ENCODE assay signal across 13 cellular contexts in the genomic region with DNA sequence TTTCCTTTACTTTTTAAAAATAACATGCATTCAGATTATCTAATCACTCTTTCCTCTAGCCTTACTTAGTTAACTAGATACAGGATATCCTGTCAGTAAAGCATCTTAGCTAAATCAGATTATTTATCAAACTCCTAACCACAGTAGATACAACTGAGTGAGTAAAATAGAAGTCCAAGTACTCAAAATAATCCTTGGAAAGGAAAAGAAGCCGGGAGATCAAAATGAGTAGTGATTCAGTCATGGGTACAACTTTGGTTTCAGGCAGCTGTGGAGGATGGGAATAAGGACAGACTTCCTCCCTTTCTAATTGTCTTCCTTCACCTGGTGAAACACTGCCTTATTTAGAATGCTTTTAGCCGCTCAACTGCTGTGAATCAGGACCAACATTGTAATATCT. TPM values are rescaled to one million over a fixed set of nuclear protein-coding genes. Genes with fewer than 3 reads are reported as not detected.
DNase-seq lines count a peak whose midpoint lies in the region; ATAC-seq lines count a peak whose summit lies in the region.
"Had no signal": no experiment of that assay in that cellular context is flagged by ENCODE, and none has a peak within 500 bp of the region (broad histone marks: within the 10 kb centered on the region; RNA-seq: fewer than 3 reads in every experiment).

No MANE protein-coding gene starts in this region.

- intact Hi-C loops in activated CD4-positive, alpha-beta T cell treated with anti-CD3 and anti-CD28 coated beads for 36 hours (cut with DNase I, micrococcal nuclease) = no loop called here
- intact Hi-C loops in naive thymus-derived CD4-positive, alpha-beta T cell (cut with micrococcal nuclease) = loop anchor here in 1 of 2 donors (2.0 kb wide), 1 partner anchor 15 kb away; no protein-coding TSS in a partner anchor
- intact Hi-C loops in sciatic nerve (cut with DNase I) = no loop called here

- no peaks in the 10 kb centered on the region for H3K36me3 ChIP-seq in naive thymus-derived CD4-positive, alpha-beta T cell (ENCODE audit: control insufficient read depth in 2 of 3, insufficient read depth in 3 of 3, low read length in 3 of 3)

- no peaks in the 10 kb centered on the region for H3K27me3 ChIP-seq in naive thymus-derived CD4-positive, alpha-beta T cell (ENCODE audit: control insufficient read depth in 2 of 2, insufficient read depth in 2 of 2, low read length in 2 of 2)

- ATAC-seq in activated CD4-positive, alpha-beta T cell treated with anti-CD3 and anti-CD28 coated beads for 36 hours = peak; percentile 49
- peak; percentile 57 for ATAC-seq in naive thymus-derived CD4-positive, alpha-beta T cell
- no peak for ATAC-seq in sciatic nerve
- no peak for ATAC-seq in HG03025 (IDR thresholded peaks at IDR 0.05; ENCODE audit: low FRiP score, unreplicated experiment)

- H3K4me3 Mint-ChIP-seq in activated CD4-positive, alpha-beta T cell treated with anti-CD3 and anti-CD28 coated beads for 36 hours = no peak overlapping the region
- peak overlapping the region in 9 of 10 donors; percentile 5 to 73 (median 56) for H3K4me3 Mint-ChIP-seq in naive thymus-derived CD4-positive, alpha-beta T cell

- peaks cover 67% of the 10 kb centered on the region for H3K4me1 Mint-ChIP-seq in activated CD4-positive, alpha-beta T cell treated with anti-CD3 and anti-CD28 coated beads for 36 hours
- H3K4me1 Mint-ChIP-seq in naive thymus-derived CD4-positive, alpha-beta T cell = peaks cover 52 to 99% (median 90%) of the 10 kb centered on the region in 7 donors

- H3K9me3 ChIP-seq in naive thymus-derived CD4-positive, alpha-beta T cell (ENCODE audit: control insufficient read depth in 2 of 3, low read length in 3 of 3) = no peaks in the 10 kb centered on the region

- no peak for DNase-seq in activated CD4-positive, alpha-beta T cell treated with anti-CD3 and anti-CD28 coated beads for 36 hours
- no peak for DNase-seq in activated CD4-positive, alpha-beta T cell treated with anti-CD3 and anti-CD28 coated beads, Interleukin-2, amount 50 U/mL, for 1 hour
- DNase-seq in NCI-H1417 treated with DMSO at 0.1 percent for 48 hours (lab: John Stamatoyannopoulos, UW) = peak; percentile 14
- DNase-seq in amniotic epithelial cell (ENCODE audit: low read depth) = peak; percentile 37
- peak in 1 of 9 donors; percentile 32 for DNase-seq in naive thymus-derived CD4-positive, alpha-beta T cell
- DNase-seq in sciatic nerve (ENCODE audit: low spot score) = no peak
- no peak for DNase-seq in middle frontal gyrus (ENCODE audit: extremely low spot score, low spot score)
- DNase-seq: activated CD4-positive, alpha-beta T cell treated with anti-CD3 and anti-CD28 coated beads for 1 hour; stimulated activated CD8-positive, alpha-beta memory T cell treated with anti-CD3 and anti-CD28 coated beads, Interleukin-4, amount 100 ng/mL, for 48 hours; trophoblast cell had no signal

- H3K36me3 Mint-ChIP-seq in activated CD4-positive, alpha-beta T cell treated with anti-CD3 and anti-CD28 coated beads for 36 hours (ENCODE audit: low read depth) = peaks cover 44% of the 10 kb centered on the region
- H3K36me3 Mint-ChIP-seq in naive thymus-derived CD4-positive, alpha-beta T cell = peaks cover under 1 to 44% (median 30%) of the 10 kb centered on the region in 5 donors

- POLR2A ChIA-PET in activated CD4-positive, alpha-beta T cell treated with anti-CD3 and anti-CD28 coated beads for 36 hours (lab: Charles Lee) = no interaction called here
- POLR2A ChIA-PET in naive thymus-derived CD4-positive, alpha-beta T cell (lab: Charles Lee) = interaction anchor here (0.7 to 1.4 kb wide), 6 partner anchors 9 to 90 kb away, joined by 3 to 4 read pairs (median 3); partner anchors contain the start of gene GNG2

- peak overlapping the region; percentile 76 for H3K27ac Mint-ChIP-seq in activated CD4-positive, alpha-beta T cell treated with anti-CD3 and anti-CD28 coated beads for 36 hours
- peak overlapping the region; percentile 15 to 84 (median 43) for H3K27ac Mint-ChIP-seq in naive thymus-derived CD4-positive, alpha-beta T cell

- no peak overlapping the region for H3K4me3 ChIP-seq in naive thymus-derived CD4-positive, alpha-beta T cell (ENCODE audit: low read length)

- H3K27me3 Mint-ChIP-seq in activated CD4-positive, alpha-beta T cell treated with anti-CD3 and anti-CD28 coated beads for 36 hours = no peaks in the 10 kb centered on the region
- no peaks in the 10 kb centered on the region for H3K27me3 Mint-ChIP-seq in naive thymus-derived CD4-positive, alpha-beta T cell

- peaks cover 36 to 64% of the 10 kb centered on the region in 2 donors for H3K4me1 ChIP-seq in naive thymus-derived CD4-positive, alpha-beta T cell (ENCODE audit: control insufficient read depth in 2 of 2, insufficient read depth in 2 of 2, low read length in 2 of 2)

- no peak overlapping the region for H3K27ac ChIP-seq in naive thymus-derived CD4-positive, alpha-beta T cell (ENCODE audit: low read depth, low read length)

- peaks cover 4% of the 10 kb centered on the region for H3K9me3 Mint-ChIP-seq in activated CD4-positive, alpha-beta T cell treated with anti-CD3 and anti-CD28 coated beads for 36 hours (ENCODE audit: low read depth)
- peaks cover 0 to 2% (median 0%) of the 10 kb centered on the region in 11 donors for H3K9me3 Mint-ChIP-seq in naive thymus-derived CD4-positive, alpha-beta T cell

- CTCF ChIA-PET in activated CD4-positive, alpha-beta T cell treated with anti-CD3 and anti-CD28 coated beads for 36 hours (lab: Charles Lee) = interaction anchor here (0.5 to 2.6 kb wide), 8 partner anchors 8 to 647 kb away, joined by 3 to 15 read pairs (median 4); no protein-coding TSS in a partner anchor
- CTCF ChIA-PET in naive thymus-derived CD4-positive, alpha-beta T cell (lab: Charles Lee) = no interaction called here

RNA-seq across cellular contexts. Expression of gene GNG2, which starts 29.4 kb away (rescaled TPM):
- total RNA-seq in activated CD4-positive, alpha-beta T cell treated with anti-CD3 and anti-CD28 coated beads for 36 hours = 100 to 1,000 TPM; 133 to 136 TPM
- total RNA-seq in naive thymus-derived CD4-positive, alpha-beta T cell = 100 to 1,000 TPM in 3 of 5 experiments, 10 to 100 TPM in 2; 62.1 to 199 (median 106) TPM
- 100 to 1,000 TPM; 117 to 135 TPM for polyA plus RNA-seq in naive thymus-derived CD4-positive, alpha-beta T cell
- 180 TPM for total RNA-seq in sciatic nerve
- total RNA-seq: HT-29, NCI-H460 had no signal

Comparison
In these comparisons a context has a peak if more than half of its experiments do, and no peak if none do; other contexts are left out.
1. ATAC-seq: peak in activated CD4-positive, alpha-beta T cell treated with anti-CD3 and anti-CD28 coated beads for 36 hours (single experiment) and naive thymus-derived CD4-positive, alpha-beta T cell (single experiment); none in sciatic nerve (single experiment) and HG03025 (single experiment).
2. DNase-seq: peak in NCI-H1417 treated with DMSO at 0.1 percent for 48 hours (single experiment) and amniotic epithelial cell (single experiment); none in activated CD4-positive, alpha-beta T cell treated with anti-CD3 and anti-CD28 coated beads for 36 hours (single experiment), activated CD4-positive, alpha-beta T cell treated with anti-CD3 and anti-CD28 coated beads, Interleukin-2, amount 50 U/mL, for 1 hour (single experiment), sciatic nerve (single experiment) and middle frontal gyrus (single experiment).